In genomic region chr7:7968544-7969305, GRCh38 we compare ENCODE assay signal across 8 cellular contexts. TPM values are rescaled to one million over a fixed set of nuclear protein-coding genes. Genes with fewer than 3 reads are reported as not detected.
A peak's percentile ranks its signal among the peaks of the same experiment; 100 is the strongest.
DNase-seq lines count a peak whose midpoint lies in the region; ATAC-seq and TF ChIP-seq lines count a peak whose summit lies in the region.

Gene GLCCI1 (plus strand): TSS chr7:7968796. CDS start chr7:7969351, 555 bp downstream.

- peak within 1 kb of the TSS; percentile 79 for H3K27ac ChIP-seq in AG04450 (ENCODE audit: low read depth, low read length)

- H3K27me3 ChIP-seq in AG04450 (ENCODE audit: control insufficient read depth, insufficient read depth, low read length), result no peaks in the 10 kb centered on the region

- peaks cover 13% of the 10 kb centered on the region for H3K4me1 Mint-ChIP-seq in WTC11
- H3K4me1 Mint-ChIP-seq in immature natural killer cell, result peaks cover 15 to 18% of the 10 kb centered on the region in 2 donors

- H3K27me3 Mint-ChIP-seq in WTC11 (ENCODE audit: low read depth), result no peaks in the 10 kb centered on the region
- H3K27me3 Mint-ChIP-seq in immature natural killer cell (ENCODE audit: low read depth in 3 of 3), result peaks cover 0 to 9% (median 5%) of the 10 kb centered on the region in 3 donors

- peak within 1 kb of the TSS; percentile 81 for H3K4me3 Mint-ChIP-seq in WTC11
- peak within 1 kb of the TSS; percentile 87 to 96 (median 92) for H3K4me3 Mint-ChIP-seq in immature natural killer cell

- DNase-seq in AG04450 (ENCODE audit: low read depth, low spot score), result peak; percentile 89
- DNase-seq in NCI-H226, result peak; percentile 99
- peak; percentile 98 for DNase-seq in WTC11 (ENCODE audit: low spot score)
- peak; percentile 96 for DNase-seq in cardiac fibroblast (ENCODE audit: low read depth in 2 of 2)
- peak; percentile 98 to 99 (median 98) for DNase-seq in immature natural killer cell
- peak; percentile 87 for DNase-seq in smooth muscle cell of the brain vasculature (ENCODE audit: low read depth, low spot score)

- H3K9me3 Mint-ChIP-seq in WTC11 (no peaks in the 10 kb centered on the region), immature natural killer cell (no peaks in the 10 kb centered on the region)

- peak; percentile 87 for ATAC-seq in GM18909 (IDR thresholded peaks at IDR 0.05; ENCODE audit: poor library complexity, unreplicated experiment)
- peak; percentile 84 for ATAC-seq in HG03175 (IDR thresholded peaks at IDR 0.05; ENCODE audit: unreplicated experiment)
- ATAC-seq in WTC11, result peak; percentile 97

- no peak for TF ChIP-seq CTCF in AG04450 (IDR thresholded peaks at IDR 0.05; ENCODE audit: low read depth, low read length)
- no peak for TF ChIP-seq CTCF in WTC11 (IDR thresholded peaks at IDR 0.05)
- TF ChIP-seq CTCF in cardiac fibroblast (IDR thresholded peaks at IDR 0.05; ENCODE audit: low read depth, low read length), result no peak

- CTCF ChIA-PET in AG04450 (lab: Charles Lee), result interaction anchor here (0.6 to 2.0 kb wide), 2 partner anchors 287 to 288 kb away, joined by 3 to 11 read pairs; no protein-coding TSS in a partner anchor
- CTCF ChIA-PET in WTC11 (lab: Charles Lee), result interaction anchor here (0.8 kb wide), 1 partner anchor 105 kb away, joined by 3 read pairs; no protein-coding TSS in a partner anchor

- no peaks in the 10 kb centered on the region for H3K36me3 Mint-ChIP-seq in WTC11
- H3K36me3 Mint-ChIP-seq in immature natural killer cell, result no peaks in the 10 kb centered on the region

- H3K4me3 ChIP-seq in AG04450 (ENCODE audit: low read depth, low read length) (peak within 1 kb of the TSS; percentile 90), cardiac fibroblast (replicated peaks in 1 of 2; ENCODE audit: low read depth in 2 of 2, low read length in 2 of 2) (peak within 1 kb of the TSS; percentile 85 to 88)

- no peaks in the 10 kb centered on the region for H3K9me3 ChIP-seq in AG04450 (ENCODE audit: control insufficient read depth, insufficient read depth, low read length)

- POLR2A ChIA-PET in AG04450 (lab: Yijun Ruan, JAX), result interaction anchor here (0.5 to 1.0 kb wide), 7 partner anchors 9 to 287 kb away, joined by 3 to 6 read pairs (median 3); no protein-coding TSS in a partner anchor
- POLR2A ChIA-PET in WTC11 (lab: Charles Lee), result interaction anchor here (0.6 to 1.4 kb wide), 2 partner anchors 12 to 30 kb away, joined by 3 read pairs; no protein-coding TSS in a partner anchor

- H3K27ac Mint-ChIP-seq in WTC11 (0 out of 2 replicates have a peak within 1 kb of the TSS, but pooled peaks have one; percentile 17), immature natural killer cell (peak within 1 kb of the TSS; percentile 78 to 97 (median 94))

TF ChIP-seq in WTC11, 78 proteins besides CTCF, POLR2A, EP300 and RAD21 (continues in another document):
- TF ChIP-seq ZNF138 (CRISPR knock-in tag; conservative IDR thresholded peaks at IDR 0.05) (peak; percentile 70; the same call in 1 of the 2 replicates), ATF3 (CRISPR knock-in tag; conservative IDR thresholded peaks at IDR 0.05) (no peak), SP1 (CRISPR knock-in tag; conservative IDR thresholded peaks at IDR 0.05) (peak; percentile 88), IRF2 (CRISPR knock-in tag; IDR thresholded peaks at IDR 0.05; ENCODE audit: borderline replicate concordance, low read depth) (no peak), USF1 (CRISPR knock-in tag; IDR thresholded peaks at IDR 0.05) (peak; percentile 52; the same call in 1 of the 2 replicates), CREM (CRISPR knock-in tag; IDR thresholded peaks at IDR 0.05) (no peak), RORB (CRISPR knock-in tag; IDR thresholded peaks at IDR 0.05) (no peak), NFE2L1 (CRISPR knock-in tag; IDR thresholded peaks at IDR 0.05) (0 out of 2 replicates have a peak, but pooled peaks have one; percentile 6), FOXP4 (CRISPR knock-in tag; IDR thresholded peaks at IDR 0.05) (no peak; the same call in 1 of the 2 replicates), AFF4 (CRISPR knock-in tag; IDR thresholded peaks at IDR 0.05; ENCODE audit: borderline replicate concordance) (0 out of 2 replicates have a peak, but pooled peaks have one; percentile 58), MXD4 (CRISPR knock-in tag; IDR thresholded peaks at IDR 0.05; ENCODE audit: borderline replicate concordance) (no peak), ZNF512 (CRISPR knock-in tag; IDR thresholded peaks at IDR 0.05; ENCODE audit: borderline replicate concordance) (no peak), SMAD4 (CRISPR knock-in tag; IDR thresholded peaks at IDR 0.05) (no peak; the same call in 1 of the 2 replicates), ELF4 (CRISPR knock-in tag; IDR thresholded peaks at IDR 0.05; ENCODE audit: low read depth) (no peak)

RNA-seq across cellular contexts. Expression of gene GLCCI1, which starts in this region (rescaled TPM):
- polyA plus RNA-seq in AG04450 (2011; rRNA removed) (8.1 and 13.5 TPM in 2 replicates), immature natural killer cell (10 to 100 TPM; 13.8 to 33.2 (median 18.0) TPM)
- polyA minus RNA-seq in AG04450 (2011; rRNA and poly(A)+ RNA removed), result 32.3 and 32.9 TPM in 2 replicates
- total RNA-seq in WTC11 (2021), result 23.8 to 27.0 TPM (median 24.2 TPM) in 3 replicates

Comparison
In these comparisons a context has a peak if more than half of its experiments do, and no peak if none do; other contexts are left out.
1. Peak in every context shown above with its lines: DNase-seq, ATAC-seq, H3K4me3 ChIP-seq and H3K27ac ChIP-seq.